Comparison of ENCODE assay signal across 1 cellular context in genomic region chr12:121888478-121889266, GRCh38.
TF ChIP-seq lines count a peak whose summit lies in the region.

Gene PSMD9 (plus strand): TSS chr12:121888790. CDS start chr12:121888857, 67 bp downstream.

TF ChIP-seq in GM12878, 131 proteins besides CTCF, POLR2A, EP300 and RAD21 (continued from another document and continues in another):
- TF ChIP-seq ATF7 (IDR thresholded peaks at IDR 0.05; ENCODE audit: low read depth) (peak; percentile 79), FOS (IDR thresholded peaks at IDR 0.05; ENCODE audit: borderline replicate concordance, extremely low read depth, insufficient read length) (no peak), POLR2AphosphoS2 (IDR thresholded peaks at IDR 0.05; ENCODE audit: low read depth, low read length) (peak; percentile 55; the same call in 1 of the 2 replicates), IRF3 (IDR thresholded peaks at IDR 0.05) (no peak), FOXK2 (IDR thresholded peaks at IDR 0.05) (peak; percentile 52), PAX8 (IDR thresholded peaks at IDR 0.05) (no peak), REST (IDR thresholded peaks at IDR 0.05; ENCODE audit: low read depth, low read length) (no peak), GABPA (IDR thresholded peaks at IDR 0.05; ENCODE audit: low read depth) (peak; percentile 97), MYB (IDR thresholded peaks at IDR 0.05; ENCODE audit: borderline replicate concordance, low read depth, low read length) (no peak), MEF2A (IDR thresholded peaks at IDR 0.05; ENCODE audit: insufficient read depth, low read depth, low read length) (0 out of 2 replicates have a peak, but pooled peaks have one; percentile 13), NR2C1 (IDR thresholded peaks at IDR 0.05) (peak; percentile 98), YBX1 (IDR thresholded peaks at IDR 0.05) (no peak), FOXM1 (IDR thresholded peaks at IDR 0.05; ENCODE audit: low read depth, low read length) (no peak), TCF12 (IDR thresholded peaks at IDR 0.05; ENCODE audit: low read depth, low read length) (no peak), MAX (IDR thresholded peaks at IDR 0.05; ENCODE audit: low read depth, low read length) (peak; percentile 98), ETV6 (conservative IDR thresholded peaks at IDR 0.05 in 1 of 2, IDR thresholded peaks at IDR 0.05 in 1 of 2; ENCODE audit: borderline replicate concordance in 1 of 2, low read depth in 1 of 2) (0 out of 4 replicates have a peak, but pooled peaks of 1 of the 2 experiments have one; percentile 30), TCF7 (IDR thresholded peaks at IDR 0.05; ENCODE audit: borderline replicate concordance) (no peak), PKNOX1 (IDR thresholded peaks at IDR 0.05) (peak; percentile 16; the same call in 1 of the 2 replicates), ESRRA (IDR thresholded peaks at IDR 0.05; ENCODE audit: low read length) (no peak), RELB (IDR thresholded peaks at IDR 0.05; ENCODE audit: low read depth) (peak; percentile 84), IKZF2 (IDR thresholded peaks at IDR 0.05) (peak; percentile 33 to 60; a peak in 2 of 4 replicates), WRNIP1 (IDR thresholded peaks at IDR 0.05; ENCODE audit: borderline replicate concordance, low read depth, low read length) (peak; percentile 89; the same call in 1 of the 2 replicates), NFIC (IDR thresholded peaks at IDR 0.05; ENCODE audit: low read depth, low read length) (no peak), ZBTB11 (CRISPR knock-in tag; IDR thresholded peaks at IDR 0.05) (0 out of 2 replicates have a peak, but pooled peaks have one; percentile 8), ZNF207 (IDR thresholded peaks at IDR 0.05; ENCODE audit: borderline replicate concordance) (peak; percentile 74; the same call in 1 of the 2 replicates), E2F8 (IDR thresholded peaks at IDR 0.05; ENCODE audit: low read depth, partially characterized antibody) (peak; percentile 43), SUZ12 (IDR thresholded peaks at IDR 0.05; ENCODE audit: unreplicated experiment) (no peak), NRF1 (conservative IDR thresholded peaks at IDR 0.05; ENCODE audit: low read depth, low read length) (no peak), POU2F2 (IDR thresholded peaks at IDR 0.05; ENCODE audit: borderline replicate concordance, low read depth, low read length) (peak; percentile 71; the same call in 2 of the 3 replicates), ZBED1 (IDR thresholded peaks at IDR 0.05; ENCODE audit: borderline replicate concordance) (no peak), ZSCAN29 (IDR thresholded peaks at IDR 0.05) (peak; percentile 50; the same call in 1 of the 2 replicates), CUX1 (IDR thresholded peaks at IDR 0.05; ENCODE audit: insufficient replicate concordance, low read depth, low read length) (no peak), EZH2 (IDR thresholded peaks at IDR 0.05; ENCODE audit: borderline replicate concordance, control insufficient read depth, low read depth, low read length) (no peak), SRF (IDR thresholded peaks at IDR 0.05; ENCODE audit: low read depth in 2 of 2, low read length in 2 of 2) (no peak)
